17 cellular contexts compared by ENCODE assay signal in genomic region chr12:49547090-49547690, GRCh38. TPM values are rescaled to one million over a fixed set of nuclear protein-coding genes. Genes with fewer than 3 reads are reported as not detected.
DNase-seq lines count a peak whose midpoint lies in the region; ATAC-seq, FAIRE-seq and TF ChIP-seq lines count a peak whose summit lies in the region.
"Had no signal": no experiment of that assay in that cellular context is flagged by ENCODE, and none has a peak within 500 bp of the region (broad histone marks: within the 10 kb centered on the region; RNA-seq: fewer than 3 reads in every experiment).

No MANE protein-coding gene starts in this region.

- H3K4me3 Mint-ChIP-seq in activated naive CD4-positive, alpha-beta T cell treated with anti-CD3 and anti-CD28 coated beads, Interleukin-2, amount 50 U/mL, for 24 hours = peak overlapping the region; percentile 15
- H3K4me3 Mint-ChIP-seq in activated naive CD4-positive, alpha-beta T cell treated with anti-CD3 and anti-CD28 coated beads, Interleukin-2, amount 10 ng/mL, durations not matched to agents 7 days and 5 days = no peak overlapping the region
- H3K4me3 Mint-ChIP-seq: H9 had no signal

- H3K27ac ChIP-seq in RWPE1 = no peak overlapping the region

- H3K27ac Mint-ChIP-seq in activated naive CD4-positive, alpha-beta T cell treated with anti-CD3 and anti-CD28 coated beads, Interleukin-2, amount 50 U/mL, for 24 hours = no peak overlapping the region
- H3K27ac Mint-ChIP-seq in activated naive CD4-positive, alpha-beta T cell treated with anti-CD3 and anti-CD28 coated beads, Interleukin-2, amount 10 ng/mL, durations not matched to agents 7 days and 5 days = no peak overlapping the region
- H3K27ac Mint-ChIP-seq: H9 had no signal

- H3K4me3 ChIP-seq in bronchial epithelial cell (ENCODE audit: low read depth, low read length) = no peak overlapping the region

- intact Hi-C loops in posterior vena cava (cut with DNase I) = no loop called here

- ATAC-seq in GM21381 (IDR thresholded peaks at IDR 0.05; ENCODE audit: unreplicated experiment) = no peak

- TF ChIP-seq CTCF in RWPE1 (conservative IDR thresholded peaks at IDR 0.05; ENCODE audit: low read depth) (no peak), bronchial epithelial cell (IDR thresholded peaks at IDR 0.05; ENCODE audit: insufficient read depth, low read length, severe bottlenecking) (no peak)

- POLR2A ChIA-PET in RWPE1 (lab: Yijun Ruan, JAX; ENCODE audit: low non-redundant PET) = no interaction called here

- H3K36me3 ChIP-seq in bronchial epithelial cell (ENCODE audit: control insufficient read depth, insufficient read depth, low read length) = no peaks in the 10 kb centered on the region

- H3K9me3 Mint-ChIP-seq in activated naive CD4-positive, alpha-beta T cell treated with anti-CD3 and anti-CD28 coated beads, Interleukin-2, amount 50 U/mL, for 24 hours = no peaks in the 10 kb centered on the region
- no peaks in the 10 kb centered on the region for H3K9me3 Mint-ChIP-seq in activated naive CD4-positive, alpha-beta T cell treated with anti-CD3 and anti-CD28 coated beads, Interleukin-2, amount 10 ng/mL, durations not matched to agents 7 days and 5 days
- H3K9me3 Mint-ChIP-seq: CD4-positive, CD25-positive, alpha-beta regulatory T cell; H9 had no signal

- FAIRE-seq in bronchial epithelial cell (lab: Jason Lieb, UNC) = no peak
- FAIRE-seq: RCC 7860 had no signal

- CTCF ChIA-PET in activated naive CD4-positive, alpha-beta T cell treated with anti-CD3 and anti-CD28 coated beads, Interleukin-2, amount 10 ng/mL, durations not matched to agents 7 days and 5 days (lab: Charles Lee) = interaction anchor here (1.5 kb wide), 1 partner anchor 189 kb away, joined by 4 read pairs; no protein-coding TSS in a partner anchor
- CTCF ChIA-PET in RWPE1 (lab: Yijun Ruan, JAX) = interaction anchor here (0.5 kb wide), 1 partner anchor 239 kb away, joined by 3 read pairs; no protein-coding TSS in a partner anchor

- H3K27me3 ChIP-seq in bronchial epithelial cell (ENCODE audit: control insufficient read depth, insufficient read depth, low read length) = peaks cover 13% of the 10 kb centered on the region

- peaks cover 11% of the 10 kb centered on the region for H3K4me1 Mint-ChIP-seq in activated naive CD4-positive, alpha-beta T cell treated with anti-CD3 and anti-CD28 coated beads, Interleukin-2, amount 50 U/mL, for 24 hours
- peaks cover 30% of the 10 kb centered on the region for H3K4me1 Mint-ChIP-seq in activated naive CD4-positive, alpha-beta T cell treated with anti-CD3 and anti-CD28 coated beads, Interleukin-2, amount 10 ng/mL, durations not matched to agents 7 days and 5 days

- H3K36me3 Mint-ChIP-seq in activated naive CD4-positive, alpha-beta T cell treated with anti-CD3 and anti-CD28 coated beads, Interleukin-2, amount 50 U/mL, for 24 hours = no peaks in the 10 kb centered on the region
- H3K36me3 Mint-ChIP-seq in activated naive CD4-positive, alpha-beta T cell treated with anti-CD3 and anti-CD28 coated beads, Interleukin-2, amount 10 ng/mL, durations not matched to agents 7 days and 5 days = no peaks in the 10 kb centered on the region
- H3K36me3 Mint-ChIP-seq: CD4-positive, CD25-positive, alpha-beta regulatory T cell had no signal

- DNase-seq in activated naive CD4-positive, alpha-beta T cell treated with anti-CD3 and anti-CD28 coated beads, Interleukin-2, amount 10 ng/mL, durations not matched to agents 7 days and 5 days = no peak
- DNase-seq in RWPE1 (ENCODE audit: low spot score) (peak; percentile 89), bronchial epithelial cell (ENCODE audit: low read depth) (peak; percentile 44), posterior vena cava (ENCODE audit: low spot score) (peak; percentile 53), dermis blood vessel endothelial cell (no peak)
- DNase-seq: CD4-positive, CD25-positive, alpha-beta regulatory T cell; EL; GF-D8; H9; Karpas-422; NCI-H1694 treated with DMSO at 0.1 percent for 48 hours; NCI-H2081 treated with DMSO at 0.1 percent for 48 hours; NCI-H2171 treated with DMSO at 0.1 percent for 48 hours; NCI-H526 had no signal

- peaks cover 2% of the 10 kb centered on the region for H3K27me3 Mint-ChIP-seq in activated naive CD4-positive, alpha-beta T cell treated with anti-CD3 and anti-CD28 coated beads, Interleukin-2, amount 50 U/mL, for 24 hours
- peaks cover 99% of the 10 kb centered on the region for H3K27me3 Mint-ChIP-seq in activated naive CD4-positive, alpha-beta T cell treated with anti-CD3 and anti-CD28 coated beads, Interleukin-2, amount 10 ng/mL, durations not matched to agents 7 days and 5 days

RNA-seq across cellular contexts. Expression of gene KCNH3, which starts 8.4 kb away (rescaled TPM):
- under 0.01 TPM in 2 replicates for total RNA-seq in bronchial epithelial cell
- total RNA-seq in posterior vena cava = under 1 TPM; 0.10 to 0.28 TPM
- total RNA-seq in dermis blood vessel endothelial cell = 0.09 TPM in 1 of 2 replicates, not detected in the other

RNA-seq across cellular contexts. Expression of gene MCRS1, which starts 20.8 kb away (rescaled TPM):
- 62.7 and 64.6 TPM in 2 replicates for total RNA-seq in bronchial epithelial cell
- total RNA-seq in posterior vena cava = 10 to 100 TPM; 37.3 to 38.1 TPM
- total RNA-seq in dermis blood vessel endothelial cell = 58.5 and 73.9 TPM in 2 replicates

RNA-seq across cellular contexts. Expression of gene FAM186B, which starts 58.2 kb away (rescaled TPM):
- total RNA-seq in bronchial epithelial cell = 0.13 and 0.26 TPM in 2 replicates
- under 1 TPM in 1 of 2 donors, not detected in 1; 0.14 TPM for total RNA-seq in posterior vena cava
- 0.19 and 0.34 TPM in 2 replicates for total RNA-seq in dermis blood vessel endothelial cell
- total RNA-seq: CD4-positive, CD25-positive, alpha-beta regulatory T cell had no signal

Comparison
In these comparisons a context has a peak if more than half of its experiments do, and no peak if none do; other contexts are left out.
1. DNase-seq: peak in RWPE1 (single experiment), bronchial epithelial cell (single experiment) and posterior vena cava (single experiment); none in activated naive CD4-positive, alpha-beta T cell treated with anti-CD3 and anti-CD28 coated beads, Interleukin-2, amount 10 ng/mL, durations not matched to agents 7 days and 5 days (single experiment) and dermis blood vessel endothelial cell (single experiment).